1 cellular context compared by ENCODE assay signal in the genomic region with DNA sequence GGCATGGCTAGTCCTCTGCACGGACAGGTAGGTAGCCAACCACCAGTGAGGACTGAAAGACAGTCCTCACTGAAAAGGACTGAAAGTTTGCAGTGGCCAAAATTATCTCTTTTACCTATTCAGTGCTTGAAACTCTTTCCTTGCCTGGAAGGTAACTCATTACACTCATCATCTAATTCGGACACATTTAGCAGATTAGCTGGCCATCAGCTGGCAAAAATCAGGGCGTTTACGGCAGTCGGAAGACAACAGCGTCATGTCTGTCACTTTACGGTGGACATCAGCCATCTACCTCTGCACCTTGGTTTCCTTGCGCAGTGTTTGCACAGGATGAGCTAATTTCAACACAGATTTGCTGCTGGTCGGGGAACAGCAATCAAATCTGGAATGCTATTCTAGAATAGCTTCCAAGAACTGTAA.
TF ChIP-seq lines count a peak whose summit lies in the region.

No MANE protein-coding gene starts in this region.

TF ChIP-seq in K562, 482 proteins besides CTCF, POLR2A, EP300 and RAD21 (continued from another document):
- TF ChIP-seq, protein P1, sequence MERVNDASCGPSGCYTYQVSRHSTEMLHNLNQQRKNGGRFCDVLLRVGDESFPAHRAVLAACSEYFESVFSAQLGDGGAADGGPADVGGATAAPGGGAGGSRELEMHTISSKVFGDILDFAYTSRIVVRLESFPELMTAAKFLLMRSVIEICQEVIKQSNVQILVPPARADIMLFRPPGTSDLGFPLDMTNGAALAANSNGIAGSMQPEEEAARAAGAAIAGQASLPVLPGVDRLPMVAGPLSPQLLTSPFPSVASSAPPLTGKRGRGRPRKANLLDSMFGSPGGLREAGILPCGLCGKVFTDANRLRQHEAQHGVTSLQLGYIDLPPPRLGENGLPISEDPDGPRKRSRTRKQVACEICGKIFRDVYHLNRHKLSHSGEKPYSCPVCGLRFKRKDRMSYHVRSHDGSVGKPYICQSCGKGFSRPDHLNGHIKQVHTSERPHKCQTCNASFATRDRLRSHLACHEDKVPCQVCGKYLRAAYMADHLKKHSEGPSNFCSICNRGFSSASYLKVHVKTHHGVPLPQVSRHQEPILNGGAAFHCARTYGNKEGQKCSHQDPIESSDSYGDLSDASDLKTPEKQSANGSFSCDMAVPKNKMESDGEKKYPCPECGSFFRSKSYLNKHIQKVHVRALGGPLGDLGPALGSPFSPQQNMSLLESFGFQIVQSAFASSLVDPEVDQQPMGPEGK (CRISPR knock-in tag; IDR thresholded peaks at IDR 0.05; ENCODE audit: borderline replicate concordance), result no peak
- TF ChIP-seq JUND (IDR thresholded peaks at IDR 0.05; ENCODE audit: borderline replicate concordance, low read depth, low read length) (no peak), JUND (tag; IDR thresholded peaks at IDR 0.05; ENCODE audit: borderline replicate concordance, low read depth, low read length) (peak; percentile 17; the same call in 1 of the 3 replicates), FOXP1 (CRISPR knock-in tag; IDR thresholded peaks at IDR 0.05) (no peak), XRCC4 (IDR thresholded peaks at IDR 0.05; ENCODE audit: extremely low read depth, insufficient read depth, insufficient read length) (no peak), RBFOX2 (IDR thresholded peaks at IDR 0.05; ENCODE audit: low read depth, low read length) (no peak), ZNF347 (CRISPR knock-in tag; IDR thresholded peaks at IDR 0.05; ENCODE audit: low read depth) (no peak), FOXK2 (conservative IDR thresholded peaks at IDR 0.05 in 1 of 2, IDR thresholded peaks at IDR 0.05 in 1 of 2; ENCODE audit: low read depth in 2 of 2) (peak; percentile 74 to 77), ZNF561 (CRISPR knock-in tag; conservative IDR thresholded peaks at IDR 0.05) (no peak), GATAD2B (IDR thresholded peaks at IDR 0.05; ENCODE audit: borderline replicate concordance) (no peak), ZNF785 (CRISPR knock-in tag; IDR thresholded peaks at IDR 0.05) (no peak), POU5F1 (IDR thresholded peaks at IDR 0.05; ENCODE audit: borderline replicate concordance, low read depth, low read length, partially characterized antibody) (no peak), MYC (IDR thresholded peaks at IDR 0.05; ENCODE audit: low read depth, low read length) (0 out of 2 replicates have a peak, but pooled peaks have one; percentile 4), MYC (CRISPR knock-in tag; IDR thresholded peaks at IDR 0.05; ENCODE audit: borderline replicate concordance, low read depth) (no peak)
- TF ChIP-seq, protein P2, sequence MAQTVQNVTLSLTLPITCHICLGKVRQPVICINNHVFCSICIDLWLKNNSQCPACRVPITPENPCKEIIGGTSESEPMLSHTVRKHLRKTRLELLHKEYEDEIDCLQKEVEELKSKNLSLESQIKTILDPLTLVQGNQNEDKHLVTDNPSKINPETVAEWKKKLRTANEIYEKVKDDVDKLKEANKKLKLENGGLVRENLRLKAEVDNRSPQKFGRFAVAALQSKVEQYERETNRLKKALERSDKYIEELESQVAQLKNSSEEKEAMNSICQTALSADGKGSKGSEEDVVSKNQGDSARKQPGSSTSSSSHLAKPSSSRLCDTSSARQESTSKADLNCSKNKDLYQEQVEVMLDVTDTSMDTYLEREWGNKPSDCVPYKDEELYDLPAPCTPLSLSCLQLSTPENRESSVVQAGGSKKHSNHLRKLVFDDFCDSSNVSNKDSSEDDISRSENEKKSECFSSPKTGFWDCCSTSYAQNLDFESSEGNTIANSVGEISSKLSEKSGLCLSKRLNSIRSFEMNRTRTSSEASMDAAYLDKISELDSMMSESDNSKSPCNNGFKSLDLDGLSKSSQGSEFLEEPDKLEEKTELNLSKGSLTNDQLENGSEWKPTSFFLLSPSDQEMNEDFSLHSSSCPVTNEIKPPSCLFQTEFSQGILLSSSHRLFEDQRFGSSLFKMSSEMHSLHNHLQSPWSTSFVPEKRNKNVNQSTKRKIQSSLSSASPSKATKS (CRISPR knock-in tag; IDR thresholded peaks at IDR 0.05), result no peak
- TF ChIP-seq, protein P3, sequence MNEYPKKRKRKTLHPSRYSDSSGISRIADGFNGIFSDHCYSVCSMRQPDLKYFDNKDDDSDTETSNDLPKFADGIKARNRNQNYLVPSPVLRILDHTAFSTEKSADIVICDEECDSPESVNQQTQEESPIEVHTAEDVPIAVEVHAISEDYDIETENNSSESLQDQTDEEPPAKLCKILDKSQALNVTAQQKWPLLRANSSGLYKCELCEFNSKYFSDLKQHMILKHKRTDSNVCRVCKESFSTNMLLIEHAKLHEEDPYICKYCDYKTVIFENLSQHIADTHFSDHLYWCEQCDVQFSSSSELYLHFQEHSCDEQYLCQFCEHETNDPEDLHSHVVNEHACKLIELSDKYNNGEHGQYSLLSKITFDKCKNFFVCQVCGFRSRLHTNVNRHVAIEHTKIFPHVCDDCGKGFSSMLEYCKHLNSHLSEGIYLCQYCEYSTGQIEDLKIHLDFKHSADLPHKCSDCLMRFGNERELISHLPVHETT (CRISPR knock-in tag; conservative IDR thresholded peaks at IDR 0.05 in 1 of 2, IDR thresholded peaks at IDR 0.05 in 1 of 2), result no peak
- TF ChIP-seq, protein P4, sequence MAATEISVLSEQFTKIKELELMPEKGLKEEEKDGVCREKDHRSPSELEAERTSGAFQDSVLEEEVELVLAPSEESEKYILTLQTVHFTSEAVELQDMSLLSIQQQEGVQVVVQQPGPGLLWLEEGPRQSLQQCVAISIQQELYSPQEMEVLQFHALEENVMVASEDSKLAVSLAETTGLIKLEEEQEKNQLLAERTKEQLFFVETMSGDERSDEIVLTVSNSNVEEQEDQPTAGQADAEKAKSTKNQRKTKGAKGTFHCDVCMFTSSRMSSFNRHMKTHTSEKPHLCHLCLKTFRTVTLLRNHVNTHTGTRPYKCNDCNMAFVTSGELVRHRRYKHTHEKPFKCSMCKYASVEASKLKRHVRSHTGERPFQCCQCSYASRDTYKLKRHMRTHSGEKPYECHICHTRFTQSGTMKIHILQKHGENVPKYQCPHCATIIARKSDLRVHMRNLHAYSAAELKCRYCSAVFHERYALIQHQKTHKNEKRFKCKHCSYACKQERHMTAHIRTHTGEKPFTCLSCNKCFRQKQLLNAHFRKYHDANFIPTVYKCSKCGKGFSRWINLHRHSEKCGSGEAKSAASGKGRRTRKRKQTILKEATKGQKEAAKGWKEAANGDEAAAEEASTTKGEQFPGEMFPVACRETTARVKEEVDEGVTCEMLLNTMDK (IDR thresholded peaks at IDR 0.05; ENCODE audit: borderline replicate concordance, insufficient read depth, low read depth, low read length, poor library complexity, severe bottlenecking), result no peak
- TF ChIP-seq, protein P5, sequence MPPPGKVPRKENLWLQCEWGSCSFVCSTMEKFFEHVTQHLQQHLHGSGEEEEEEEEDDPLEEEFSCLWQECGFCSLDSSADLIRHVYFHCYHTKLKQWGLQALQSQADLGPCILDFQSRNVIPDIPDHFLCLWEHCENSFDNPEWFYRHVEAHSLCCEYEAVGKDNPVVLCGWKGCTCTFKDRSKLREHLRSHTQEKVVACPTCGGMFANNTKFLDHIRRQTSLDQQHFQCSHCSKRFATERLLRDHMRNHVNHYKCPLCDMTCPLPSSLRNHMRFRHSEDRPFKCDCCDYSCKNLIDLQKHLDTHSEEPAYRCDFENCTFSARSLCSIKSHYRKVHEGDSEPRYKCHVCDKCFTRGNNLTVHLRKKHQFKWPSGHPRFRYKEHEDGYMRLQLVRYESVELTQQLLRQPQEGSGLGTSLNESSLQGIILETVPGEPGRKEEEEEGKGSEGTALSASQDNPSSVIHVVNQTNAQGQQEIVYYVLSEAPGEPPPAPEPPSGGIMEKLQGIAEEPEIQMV (tag; conservative IDR thresholded peaks at IDR 0.05; ENCODE audit: low read depth), result no peak
